8 cellular contexts compared by ENCODE assay signal in the genomic region with DNA sequence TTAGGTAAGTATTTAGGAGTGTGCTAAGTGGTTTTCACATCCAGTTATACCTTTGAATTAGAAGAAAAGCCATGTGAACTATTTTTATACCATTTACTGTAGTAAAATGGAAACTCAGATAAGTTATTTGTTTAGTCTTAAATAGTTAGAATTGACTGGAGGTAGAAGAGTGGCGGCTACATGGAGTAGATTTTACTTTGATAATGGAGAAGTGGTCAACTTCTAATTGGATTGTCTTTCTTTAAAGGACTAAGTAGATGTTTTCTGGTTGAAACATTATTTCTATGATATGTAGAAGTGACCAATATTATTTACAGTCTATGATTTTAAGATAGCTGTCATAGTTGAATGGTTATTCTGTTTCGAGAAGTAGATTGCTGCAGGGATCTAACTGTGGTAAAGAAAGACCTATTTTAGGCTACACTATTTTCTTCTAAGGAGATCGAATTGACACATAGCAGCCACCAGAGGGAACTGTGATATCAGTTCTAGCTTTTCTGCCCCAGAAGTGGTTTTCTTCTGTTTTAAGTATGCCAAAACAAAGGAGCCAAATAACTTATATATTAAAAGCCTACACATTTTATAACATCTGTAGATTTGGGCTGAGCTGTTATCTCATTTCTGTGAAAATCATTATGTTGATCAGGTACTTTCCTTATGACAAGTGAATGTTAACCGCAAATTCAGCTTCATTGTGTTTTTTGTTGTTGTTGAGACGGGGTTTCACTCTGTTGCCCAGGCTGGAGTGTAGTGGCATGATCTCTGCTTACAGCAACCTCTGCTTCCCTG. TPM values are rescaled to one million over a fixed set of nuclear protein-coding genes. Genes with fewer than 3 reads are reported as not detected.
DNase-seq lines count a peak whose midpoint lies in the region; ATAC-seq and TF ChIP-seq lines count a peak whose summit lies in the region.

No MANE protein-coding gene starts in this region.

- no peak overlapping the region for H3K4me3 ChIP-seq in cardiac fibroblast (replicated peaks in 1 of 2; ENCODE audit: low read depth in 2 of 2, low read length in 2 of 2)
- no peak overlapping the region for H3K4me3 ChIP-seq in lung

- H3K4me3 Mint-ChIP-seq in HFFc6, result no peak overlapping the region

- 68 to 70% methylated on average over 5 of the region's 5 CpGs for WGBS in lung, 2 donors

- no peaks in the 10 kb centered on the region for H3K27me3 ChIP-seq in lung (ENCODE audit: control insufficient read depth, insufficient read depth)

- ATAC-seq in lung (ENCODE audit: insufficient read depth, low FRiP score), result no peak

- H3K36me3 ChIP-seq in lung (ENCODE audit: control insufficient read depth in 2 of 2, insufficient read depth in 2 of 2, low read length in 2 of 2), result peaks cover under 1 to 4% of the 10 kb centered on the region in 2 donors

- peak; percentile 84 for TF ChIP-seq CTCF in HFFc6 (IDR thresholded peaks at IDR 0.05)
- peak; percentile 51 for TF ChIP-seq CTCF in cardiac fibroblast (IDR thresholded peaks at IDR 0.05; ENCODE audit: low read depth, low read length)
- TF ChIP-seq CTCF in lung (IDR thresholded peaks at IDR 0.05; ENCODE audit: control extremely low read depth, extremely low read depth), result peak; percentile 2

- H3K4me1 Mint-ChIP-seq in HFFc6 (ENCODE audit: low read depth), result peaks cover 33% of the 10 kb centered on the region

- peak overlapping the region; percentile 26; the same call in 1 of the 2 replicates for H3K27ac Mint-ChIP-seq in HFFc6

- peaks cover 3 to 7% of the 10 kb centered on the region in 2 donors for H3K4me1 ChIP-seq in lung (ENCODE audit: control insufficient read depth in 2 of 2, insufficient read depth in 2 of 2, low read length in 2 of 2)

- DNase-seq in stimulated activated CD4-positive, alpha-beta T cell treated with anti-CD3 and anti-CD28 coated beads, Interleukin-15, amount 100 ng/mL, for 24 hours, result peak; percentile 4
- DNase-seq in stimulated activated CD4-positive, alpha-beta T cell treated with anti-CD3 and anti-CD28 coated beads, Interleukin-2, amount 100 ng/mL, for 24 hours, result no peak
- peak; percentile 46 for DNase-seq in HFFc6
- peak; percentile 65 for DNase-seq in NAMALWA (ENCODE audit: low spot score)
- DNase-seq in cardiac fibroblast (ENCODE audit: low read depth in 2 of 2), result peak; percentile 68 to 73
- no peak for DNase-seq in lung (ENCODE audit: low spot score)
- DNase-seq in SHP77 treated with DMSO at 0.1 percent for 48 hours (lab: John Stamatoyannopoulos, UW), result no peak
- no peak for DNase-seq in SK-N-DZ (ENCODE audit: low spot score)

- no peaks in the 10 kb centered on the region for H3K9me3 Mint-ChIP-seq in HFFc6

- H3K27me3 Mint-ChIP-seq in HFFc6 (ENCODE audit: insufficient read depth), result no peaks in the 10 kb centered on the region

- no peaks in the 10 kb centered on the region for H3K9me3 ChIP-seq in lung (ENCODE audit: control insufficient read depth in 2 of 2, insufficient read depth in 1 of 2, low read length in 1 of 2)

- no peak overlapping the region for H3K27ac ChIP-seq in lung (ENCODE audit: low read depth in 1 of 2, low read length in 1 of 2)

- H3K36me3 Mint-ChIP-seq in HFFc6 (ENCODE audit: low read depth), result peaks cover 5% of the 10 kb centered on the region

RNA-seq across cellular contexts. Expression of a gene that starts 26.1 kb away (rescaled TPM):
- total RNA-seq in HFFc6 (2021; fragmentation: NEBNext Ultra II Directional; extraction: Animal tissue kit (Norgen Biotek cat#: 25700)), result 10 to 100 TPM; 21.3 to 33.6 (median 28.8) TPM
- total RNA-seq in lung, result 100 to 1,000 TPM in 1 of 2 donors, 10 to 100 TPM in 1; 56.2 to 212 TPM
- 10 to 100 TPM; 14.0 to 20.8 TPM for polyA plus RNA-seq in lung
- polyA plus RNA-seq in SK-N-DZ (2014; cell fraction: cytosol; rRNA removed), result 45.2 and 48.9 TPM in 2 replicates
- polyA plus RNA-seq in SK-N-DZ (2014; cell fraction: nucleus; rRNA removed), result 51.2 and 57.4 TPM in 2 replicates

Comparison
In these comparisons a context has a peak if more than half of its experiments do, and no peak if none do; other contexts are left out.
1. DNase-seq: peak in stimulated activated CD4-positive, alpha-beta T cell treated with anti-CD3 and anti-CD28 coated beads, Interleukin-15, amount 100 ng/mL, for 24 hours (single experiment), HFFc6 (single experiment), NAMALWA (single experiment) and cardiac fibroblast (2 of 2); none in stimulated activated CD4-positive, alpha-beta T cell treated with anti-CD3 and anti-CD28 coated beads, Interleukin-2, amount 100 ng/mL, for 24 hours (0 of 2), lung (single experiment), SHP77 treated with DMSO at 0.1 percent for 48 hours (single experiment) and SK-N-DZ (single experiment).
2. CTCF ChIP-seq: peak in every context shown above with its lines; median percentile 84 in HFFc6; 51 in cardiac fibroblast; 2 in lung.